Comparison of ENCODE assay signal across 8 cellular contexts in the genomic region with DNA sequence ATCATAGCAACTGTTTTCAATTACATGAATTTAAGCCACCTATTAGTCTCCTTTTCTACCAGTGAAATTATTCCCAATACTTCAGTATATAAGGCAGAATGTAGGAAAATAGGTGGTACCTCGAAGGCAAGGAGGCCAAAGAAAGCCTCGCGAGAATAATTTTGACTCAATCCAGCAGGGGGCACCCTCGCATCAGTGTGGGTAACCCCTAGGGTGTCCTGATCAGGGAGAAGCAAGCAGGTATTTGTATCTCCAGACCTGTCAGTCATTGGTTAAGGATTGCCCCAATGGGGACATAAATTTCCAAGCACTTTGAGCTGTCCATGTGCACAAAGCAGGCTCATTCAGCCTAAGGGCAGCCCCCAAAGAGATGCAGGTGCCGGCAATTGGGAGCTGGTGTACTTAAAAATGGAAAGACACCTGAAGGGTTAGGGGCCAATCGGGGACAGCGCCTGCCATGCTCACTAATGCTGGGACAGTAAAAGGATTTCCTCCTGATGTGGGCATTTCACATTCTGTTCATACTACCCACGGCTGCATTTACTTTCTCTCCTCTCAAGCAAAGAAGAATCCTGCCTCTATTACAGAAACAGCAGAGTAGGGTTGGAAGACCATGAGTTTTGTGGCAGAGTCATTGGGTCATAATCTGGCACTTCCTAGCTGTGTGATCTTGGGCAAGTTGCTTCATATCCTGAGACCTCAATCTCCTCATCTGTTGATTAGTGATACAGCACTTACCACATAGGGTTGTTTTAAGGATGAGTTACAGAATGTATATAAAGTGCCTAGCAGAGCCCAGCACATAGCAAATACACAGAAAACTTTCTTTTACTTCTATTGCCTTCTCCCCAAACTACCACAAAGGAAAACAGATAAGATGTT.
A peak's percentile ranks its signal among the peaks of the same experiment; 100 is the strongest.
DNase-seq lines count a peak whose midpoint lies in the region; ATAC-seq and TF ChIP-seq lines count a peak whose summit lies in the region.

No MANE protein-coding gene starts in this region.

- H3K79me2 ChIP-seq in Loucy (ENCODE audit: insufficient read depth, low read length) = no peaks in the 10 kb centered on the region

- no peaks in the 10 kb centered on the region for H3K9me2 ChIP-seq in Loucy (replicated peaks; ENCODE audit: low read depth, low read length)

- no peak overlapping the region for H3K27ac ChIP-seq in aorta (ENCODE audit: low read depth in 1 of 2, low read length in 2 of 2)
- no peak overlapping the region for H3K27ac ChIP-seq in gastroesophageal sphincter

- intact Hi-C loops in aorta (cut with DNase I) = no loop called here

- H3K36me3 ChIP-seq in Loucy (ENCODE audit: insufficient read depth, low read length) (no peaks in the 10 kb centered on the region), aorta (ENCODE audit: control insufficient read depth in 1 of 2, insufficient read depth in 2 of 2, low read length in 1 of 2) (no peaks in the 10 kb centered on the region), gastroesophageal sphincter (no peaks in the 10 kb centered on the region)

- TF ChIP-seq CTCF in GM12874 (IDR thresholded peaks at IDR 0.05; ENCODE audit: insufficient read depth, low read depth, low read length) (peak; percentile 62; the same call in 1 of the 2 replicates), Loucy (conservative IDR thresholded peaks at IDR 0.05; ENCODE audit: low read length) (peak; percentile 85), fibroblast of pulmonary artery (IDR thresholded peaks at IDR 0.05; ENCODE audit: low read length, missing control alignments) (peak; percentile 33), gastroesophageal sphincter (IDR thresholded peaks at IDR 0.05) (peak in 2 of 4 experiments; percentile 12 to 45)

- H3F3A ChIP-seq in Loucy (ENCODE audit: low read depth) = no peaks in the 10 kb centered on the region

- H3K4me2 ChIP-seq in Loucy (ENCODE audit: low read depth, low read length, poor library complexity, severe bottlenecking) = no peak overlapping the region

- no peak for TF ChIP-seq POLR2A in gastroesophageal sphincter (IDR thresholded peaks at IDR 0.05)

- H3K4me1 ChIP-seq in Loucy (ENCODE audit: insufficient read depth, low read length, poor library complexity, severe bottlenecking) (no peaks in the 10 kb centered on the region), aorta (ENCODE audit: control insufficient read depth in 1 of 2, insufficient read depth in 2 of 2, low read length in 2 of 2) (peaks cover 0 to 4% of the 10 kb centered on the region in 2 donors), gastroesophageal sphincter (no peaks in the 10 kb centered on the region)

- H3K9ac ChIP-seq in Loucy (ENCODE audit: low read depth, low read length, poor library complexity, severe bottlenecking) = no peak overlapping the region

- WGBS in aorta, 2 donors = 70 to 75% methylated on average over 8 of the region's 8 CpGs
- 59 to 100% methylated on average over 1 to 5 of the region's 8 CpGs for WGBS in gastroesophageal sphincter (ENCODE audit: low coverage in 1 of 2), 2 donors

- ATAC-seq in aorta (ENCODE audit: low FRiP score) = no peak
- no peak for ATAC-seq in gastroesophageal sphincter

- H3K4me3 ChIP-seq in Loucy (ENCODE audit: low read length, poor library complexity, severe bottlenecking) = no peak overlapping the region
- H3K4me3 ChIP-seq in fibroblast of pulmonary artery (replicated peaks; ENCODE audit: low read depth, low read length) = no peak overlapping the region
- H3K4me3 ChIP-seq in aorta (ENCODE audit: low read length in 2 of 2) = no peak overlapping the region
- H3K4me3 ChIP-seq in gastroesophageal sphincter = no peak overlapping the region

- no peak for TF ChIP-seq EP300 in gastroesophageal sphincter (IDR thresholded peaks at IDR 0.05)

- H3K9me3 ChIP-seq in Loucy (ENCODE audit: insufficient read depth, low read depth, low read length) (no peaks in the 10 kb centered on the region), aorta (ENCODE audit: control insufficient read depth, low read length) (no peaks in the 10 kb centered on the region), gastroesophageal sphincter (no peaks in the 10 kb centered on the region)

- H2AFZ ChIP-seq in Loucy (ENCODE audit: low read length) = no peak overlapping the region

- no peaks in the 10 kb centered on the region for H4K20me1 ChIP-seq in Loucy (ENCODE audit: insufficient read depth, low read length, poor library complexity, severe bottlenecking)

- H3K27me3 ChIP-seq in Loucy (ENCODE audit: insufficient read depth, low read length, poor library complexity, severe bottlenecking) (no peaks in the 10 kb centered on the region), aorta (ENCODE audit: control insufficient read depth in 1 of 2, insufficient read depth in 2 of 2, low read length in 1 of 2) (no peaks in the 10 kb centered on the region), gastroesophageal sphincter (no peaks in the 10 kb centered on the region)

- peak; percentile 13 for DNase-seq in 8988T
- peak; percentile 35 to 71 (median 70) for DNase-seq in activated CD8-positive, alpha-beta memory T cell treated with anti-CD3 and anti-CD28 coated beads for 48 hours (ENCODE audit: low read depth in 2 of 3, low spot score in 2 of 3)
- peak; percentile 6 for DNase-seq in fibroblast of pulmonary artery (ENCODE audit: low read depth)
- DNase-seq in stimulated activated CD4-positive, alpha-beta T cell treated with anti-CD3 and anti-CD28 coated beads, Interleukin-15, amount 100 ng/mL, for 1 hour (ENCODE audit: low read depth in 1 of 2, low spot score in 1 of 2) = peak; percentile 23 to 57
- DNase-seq in aorta = no peak

Comparison
In these comparisons a context has a peak if more than half of its experiments do, and no peak if none do; other contexts are left out.
1. DNase-seq: peak in 8988T (single experiment), activated CD8-positive, alpha-beta memory T cell treated with anti-CD3 and anti-CD28 coated beads for 48 hours (3 of 3), fibroblast of pulmonary artery (single experiment) and stimulated activated CD4-positive, alpha-beta T cell treated with anti-CD3 and anti-CD28 coated beads, Interleukin-15, amount 100 ng/mL, for 1 hour (2 of 2); none in aorta (0 of 2).